Comparison of ENCODE assay signal across 12 cellular contexts in genomic region chr6:137313211-137313610, GRCh38.
"Had no signal": no experiment of that assay in that cellular context is flagged by ENCODE, and none has a peak within 500 bp of the region (broad histone marks: within the 10 kb centered on the region; RNA-seq: fewer than 3 reads in every experiment).

No MANE protein-coding gene starts in this region.

- DNase-seq: Karpas-422, KG1, MM.1S, NCI-H1092 treated with DMSO at 0.1 percent for 48 hours, NCI-H187, NCI-H2029, NCI-H2081 treated with DMSO at 0.1 percent for 48 hours, NCI-H510A, NCI-H774, RPMI8226, SIG-M5 had no signal

- H3K27ac ChIP-seq: SJSA1 had no signal

- H3K9me3 ChIP-seq: SJSA1 had no signal

- H3K36me3 ChIP-seq: SJSA1 had no signal

- H3K27me3 ChIP-seq: SJSA1 had no signal

- H3K4me3 ChIP-seq: SJSA1 had no signal
